2 cellular contexts compared by ENCODE assay signal in the genomic region with DNA sequence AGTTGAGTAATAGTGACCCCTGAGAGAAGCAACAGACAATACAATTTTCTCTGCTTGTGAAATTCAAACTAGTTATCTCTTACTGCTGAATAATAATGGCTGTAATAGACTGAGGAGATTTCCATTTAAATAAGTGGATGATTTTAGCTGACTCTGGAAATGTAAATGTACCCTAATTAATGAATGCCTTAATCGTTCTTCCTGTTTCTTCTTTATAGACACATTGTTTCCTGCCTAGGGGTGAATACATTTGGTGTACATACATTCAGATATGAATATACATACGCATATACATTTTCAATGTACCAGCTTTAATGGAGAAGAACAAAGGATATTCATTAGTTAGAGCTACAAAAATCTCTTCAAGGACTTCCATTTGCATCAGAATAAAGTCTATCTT.
TF ChIP-seq lines count a peak whose summit lies in the region.

No MANE protein-coding gene starts in this region.

TF ChIP-seq in GM23338, 12 proteins besides CTCF, POLR2A, EP300 and RAD21 (continued from another document and continues in another):
- TF ChIP-seq, protein P1, sequence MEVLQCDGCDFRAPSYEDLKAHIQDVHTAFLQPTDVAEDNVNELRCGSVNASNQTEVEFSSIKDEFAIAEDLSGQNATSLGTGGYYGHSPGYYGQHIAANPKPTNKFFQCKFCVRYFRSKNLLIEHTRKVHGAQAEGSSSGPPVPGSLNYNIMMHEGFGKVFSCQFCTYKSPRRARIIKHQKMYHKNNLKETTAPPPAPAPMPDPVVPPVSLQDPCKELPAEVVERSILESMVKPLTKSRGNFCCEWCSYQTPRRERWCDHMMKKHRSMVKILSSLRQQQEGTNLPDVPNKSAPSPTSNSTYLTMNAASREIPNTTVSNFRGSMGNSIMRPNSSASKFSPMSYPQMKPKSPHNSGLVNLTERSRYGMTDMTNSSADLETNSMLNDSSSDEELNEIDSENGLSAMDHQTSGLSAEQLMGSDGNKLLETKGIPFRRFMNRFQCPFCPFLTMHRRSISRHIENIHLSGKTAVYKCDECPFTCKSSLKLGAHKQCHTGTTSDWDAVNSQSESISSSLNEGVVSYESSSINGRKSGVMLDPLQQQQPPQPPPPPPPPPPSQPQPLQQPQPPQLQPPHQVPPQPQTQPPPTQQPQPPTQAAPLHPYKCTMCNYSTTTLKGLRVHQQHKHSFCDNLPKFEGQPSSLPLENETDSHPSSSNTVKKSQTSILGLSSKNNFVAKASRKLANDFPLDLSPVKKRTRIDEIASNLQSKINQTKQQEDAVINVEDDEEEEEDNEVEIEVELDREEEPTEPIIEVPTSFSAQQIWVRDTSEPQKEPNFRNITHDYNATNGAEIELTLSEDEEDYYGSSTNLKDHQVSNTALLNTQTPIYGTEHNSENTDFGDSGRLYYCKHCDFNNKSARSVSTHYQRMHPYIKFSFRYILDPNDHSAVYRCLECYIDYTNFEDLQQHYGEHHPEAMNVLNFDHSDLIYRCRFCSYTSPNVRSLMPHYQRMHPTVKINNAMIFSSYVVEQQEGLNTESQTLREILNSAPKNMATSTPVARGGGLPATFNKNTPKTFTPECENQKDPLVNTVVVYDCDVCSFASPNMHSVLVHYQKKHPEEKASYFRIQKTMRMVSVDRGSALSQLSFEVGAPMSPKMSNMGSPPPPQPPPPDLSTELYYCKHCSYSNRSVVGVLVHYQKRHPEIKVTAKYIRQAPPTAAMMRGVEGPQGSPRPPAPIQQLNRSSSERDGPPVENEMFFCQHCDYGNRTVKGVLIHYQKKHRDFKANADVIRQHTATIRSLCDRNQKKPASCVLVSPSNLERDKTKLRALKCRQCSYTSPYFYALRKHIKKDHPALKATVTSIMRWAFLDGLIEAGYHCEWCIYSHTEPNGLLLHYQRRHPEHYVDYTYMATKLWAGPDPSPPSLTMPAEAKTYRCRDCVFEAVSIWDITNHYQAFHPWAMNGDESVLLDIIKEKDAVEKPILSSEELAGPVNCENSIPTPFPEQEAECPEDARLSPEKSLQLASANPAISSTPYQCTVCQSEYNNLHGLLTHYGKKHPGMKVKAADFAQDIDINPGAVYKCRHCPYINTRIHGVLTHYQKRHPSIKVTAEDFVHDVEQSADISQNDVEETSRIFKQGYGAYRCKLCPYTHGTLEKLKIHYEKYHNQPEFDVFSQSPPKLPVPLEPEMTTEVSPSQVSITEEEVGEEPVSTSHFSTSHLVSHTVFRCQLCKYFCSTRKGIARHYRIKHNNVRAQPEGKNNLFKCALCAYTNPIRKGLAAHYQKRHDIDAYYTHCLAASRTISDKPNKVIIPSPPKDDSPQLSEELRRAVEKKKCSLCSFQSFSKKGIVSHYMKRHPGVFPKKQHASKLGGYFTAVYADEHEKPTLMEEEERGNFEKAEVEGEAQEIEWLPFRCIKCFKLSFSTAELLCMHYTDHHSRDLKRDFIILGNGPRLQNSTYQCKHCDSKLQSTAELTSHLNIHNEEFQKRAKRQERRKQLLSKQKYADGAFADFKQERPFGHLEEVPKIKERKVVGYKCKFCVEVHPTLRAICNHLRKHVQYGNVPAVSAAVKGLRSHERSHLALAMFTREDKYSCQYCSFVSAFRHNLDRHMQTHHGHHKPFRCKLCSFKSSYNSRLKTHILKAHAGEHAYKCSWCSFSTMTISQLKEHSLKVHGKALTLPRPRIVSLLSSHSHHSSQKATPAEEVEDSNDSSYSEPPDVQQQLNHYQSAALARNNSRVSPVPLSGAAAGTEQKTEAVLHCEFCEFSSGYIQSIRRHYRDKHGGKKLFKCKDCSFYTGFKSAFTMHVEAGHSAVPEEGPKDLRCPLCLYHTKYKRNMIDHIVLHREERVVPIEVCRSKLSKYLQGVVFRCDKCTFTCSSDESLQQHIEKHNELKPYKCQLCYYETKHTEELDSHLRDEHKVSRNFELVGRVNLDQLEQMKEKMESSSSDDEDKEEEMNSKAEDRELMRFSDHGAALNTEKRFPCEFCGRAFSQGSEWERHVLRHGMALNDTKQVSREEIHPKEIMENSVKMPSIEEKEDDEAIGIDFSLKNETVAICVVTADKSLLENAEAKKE (CRISPR knock-in tag; IDR thresholded peaks at IDR 0.05): no peak
- TF ChIP-seq EZH2phosphoT487 (IDR thresholded peaks at IDR 0.05; ENCODE audit: unreplicated experiment) (no peak), EZH2 (IDR thresholded peaks at IDR 0.05; ENCODE audit: low read depth, unreplicated experiment) (no peak), ZNF331 (CRISPR knock-in tag; IDR thresholded peaks at IDR 0.05; ENCODE audit: low read depth) (no peak), STAT1 (IDR thresholded peaks at IDR 0.05; ENCODE audit: unreplicated experiment) (no peak), CREB1 (CRISPR knock-in tag; IDR thresholded peaks at IDR 0.05; ENCODE audit: low read depth) (no peak), ZNF114 (CRISPR knock-in tag; IDR thresholded peaks at IDR 0.05) (no peak), JUNB (IDR thresholded peaks at IDR 0.05; ENCODE audit: unreplicated experiment) (no peak)
- TF ChIP-seq, protein P2, sequence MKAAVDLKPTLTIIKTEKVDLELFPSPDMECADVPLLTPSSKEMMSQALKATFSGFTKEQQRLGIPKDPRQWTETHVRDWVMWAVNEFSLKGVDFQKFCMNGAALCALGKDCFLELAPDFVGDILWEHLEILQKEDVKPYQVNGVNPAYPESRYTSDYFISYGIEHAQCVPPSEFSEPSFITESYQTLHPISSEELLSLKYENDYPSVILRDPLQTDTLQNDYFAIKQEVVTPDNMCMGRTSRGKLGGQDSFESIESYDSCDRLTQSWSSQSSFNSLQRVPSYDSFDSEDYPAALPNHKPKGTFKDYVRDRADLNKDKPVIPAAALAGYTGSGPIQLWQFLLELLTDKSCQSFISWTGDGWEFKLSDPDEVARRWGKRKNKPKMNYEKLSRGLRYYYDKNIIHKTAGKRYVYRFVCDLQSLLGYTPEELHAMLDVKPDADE (IDR thresholded peaks at IDR 0.05): no peak
- TF ChIP-seq, protein P3, sequence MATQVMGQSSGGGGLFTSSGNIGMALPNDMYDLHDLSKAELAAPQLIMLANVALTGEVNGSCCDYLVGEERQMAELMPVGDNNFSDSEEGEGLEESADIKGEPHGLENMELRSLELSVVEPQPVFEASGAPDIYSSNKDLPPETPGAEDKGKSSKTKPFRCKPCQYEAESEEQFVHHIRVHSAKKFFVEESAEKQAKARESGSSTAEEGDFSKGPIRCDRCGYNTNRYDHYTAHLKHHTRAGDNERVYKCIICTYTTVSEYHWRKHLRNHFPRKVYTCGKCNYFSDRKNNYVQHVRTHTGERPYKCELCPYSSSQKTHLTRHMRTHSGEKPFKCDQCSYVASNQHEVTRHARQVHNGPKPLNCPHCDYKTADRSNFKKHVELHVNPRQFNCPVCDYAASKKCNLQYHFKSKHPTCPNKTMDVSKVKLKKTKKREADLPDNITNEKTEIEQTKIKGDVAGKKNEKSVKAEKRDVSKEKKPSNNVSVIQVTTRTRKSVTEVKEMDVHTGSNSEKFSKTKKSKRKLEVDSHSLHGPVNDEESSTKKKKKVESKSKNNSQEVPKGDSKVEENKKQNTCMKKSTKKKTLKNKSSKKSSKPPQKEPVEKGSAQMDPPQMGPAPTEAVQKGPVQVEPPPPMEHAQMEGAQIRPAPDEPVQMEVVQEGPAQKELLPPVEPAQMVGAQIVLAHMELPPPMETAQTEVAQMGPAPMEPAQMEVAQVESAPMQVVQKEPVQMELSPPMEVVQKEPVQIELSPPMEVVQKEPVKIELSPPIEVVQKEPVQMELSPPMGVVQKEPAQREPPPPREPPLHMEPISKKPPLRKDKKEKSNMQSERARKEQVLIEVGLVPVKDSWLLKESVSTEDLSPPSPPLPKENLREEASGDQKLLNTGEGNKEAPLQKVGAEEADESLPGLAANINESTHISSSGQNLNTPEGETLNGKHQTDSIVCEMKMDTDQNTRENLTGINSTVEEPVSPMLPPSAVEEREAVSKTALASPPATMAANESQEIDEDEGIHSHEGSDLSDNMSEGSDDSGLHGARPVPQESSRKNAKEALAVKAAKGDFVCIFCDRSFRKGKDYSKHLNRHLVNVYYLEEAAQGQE (IDR thresholded peaks at IDR 0.05; ENCODE audit: unreplicated experiment): no peak

TF ChIP-seq in WTC11, 78 proteins besides CTCF, POLR2A, EP300 and RAD21 (continued from another document):
- TF ChIP-seq, protein P4, sequence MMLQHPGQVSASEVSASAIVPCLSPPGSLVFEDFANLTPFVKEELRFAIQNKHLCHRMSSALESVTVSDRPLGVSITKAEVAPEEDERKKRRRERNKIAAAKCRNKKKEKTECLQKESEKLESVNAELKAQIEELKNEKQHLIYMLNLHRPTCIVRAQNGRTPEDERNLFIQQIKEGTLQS (CRISPR knock-in tag; conservative IDR thresholded peaks at IDR 0.05): no peak
- TF ChIP-seq TEAD1 (CRISPR knock-in tag; IDR thresholded peaks at IDR 0.05) (no peak), ZNF317 (CRISPR knock-in tag; IDR thresholded peaks at IDR 0.05; ENCODE audit: borderline replicate concordance, low read depth) (no peak)
